20 cellular contexts compared by ENCODE assay signal in genomic region chr15:67981118-67981685, GRCh38.
"Had no signal": no experiment of that assay in that cellular context is flagged by ENCODE, and none has a peak within 500 bp of the region (broad histone marks: within the 10 kb centered on the region; RNA-seq: fewer than 3 reads in every experiment).

No MANE protein-coding gene starts in this region.

- H3K4me3 ChIP-seq: breast epithelium, left lung, lower lobe of right lung, right atrium auricular region, tibial nerve had no signal

- H3K27ac ChIP-seq: breast epithelium, left lung, lower lobe of right lung, right atrium auricular region, tibial nerve had no signal

- H3K4me1 ChIP-seq: breast epithelium, left lung, lower lobe of right lung, right atrium auricular region, tibial nerve had no signal

- H3K36me3 ChIP-seq: breast epithelium, left lung, lower lobe of right lung, right atrium auricular region, tibial nerve had no signal

- ATAC-seq: activated CD8-positive, alpha-beta T cell treated with anti-CD3 and anti-CD28 coated beads for 36 hours; activated naive CD4-positive, alpha-beta T cell treated with anti-CD3 and anti-CD28 coated beads, Interleukin-2, amount 50 U/mL, for 72 hours; activated T-cell treated with anti-CD3 and anti-CD28 coated beads, Interleukin-2, amount 50 U/mL, for 4 hours; esophagus mucosa; left lung; lower lobe of right lung; natural killer cell; stimulated activated naive B cell treated with anti-CD40 and anti-IgM and Interleukin-4, amounts not matched to agents 10 μg/mL and 1 μg/mL and 100 μg/mL, for 72 hours had no signal

- H3K9me3 ChIP-seq: breast epithelium, left lung, lower lobe of right lung, right atrium auricular region, tibial nerve had no signal

- H3K27me3 ChIP-seq: breast epithelium, left lung, right atrium auricular region, tibial nerve had no signal

- DNase-seq: activated CD4-positive, alpha-beta T cell treated with anti-CD3 and anti-CD28 coated beads for 1 hour; activated CD4-positive, alpha-beta T cell treated with anti-CD3 and anti-CD28 coated beads, Interleukin-2, amount 10 ng/mL, durations not matched to agents 7 days and 5 days; activated CD8-positive, alpha-beta T cell treated with anti-CD3 and anti-CD28 coated beads for 36 hours; activated T-cell treated with anti-CD3 and anti-CD28 coated beads, Interleukin-2, amount 50 U/mL, for 4 hours; central memory CD4-positive, alpha-beta T cell; foreskin fibroblast; head of caudate nucleus; hypothalamus; left lung; lower lobe of right lung; mesenchymal stem cell; natural killer cell; stimulated activated CD4-positive, alpha-beta T cell treated with anti-CD3 and anti-CD28 coated beads, Interleukin-15, amount 100 ng/mL, for 24 hours; stimulated activated CD4-positive, alpha-beta T cell treated with anti-CD3 and anti-CD28 coated beads, Interleukin-2, amount 100 ng/mL, for 24 hours; stimulated activated naive B cell treated with anti-CD40 and anti-IgM and Interleukin-4, amounts not matched to agents 10 μg/mL and 1 μg/mL and 100 μg/mL, for 72 hours had no signal
